30 cellular contexts compared by ENCODE assay signal in the genomic region with DNA sequence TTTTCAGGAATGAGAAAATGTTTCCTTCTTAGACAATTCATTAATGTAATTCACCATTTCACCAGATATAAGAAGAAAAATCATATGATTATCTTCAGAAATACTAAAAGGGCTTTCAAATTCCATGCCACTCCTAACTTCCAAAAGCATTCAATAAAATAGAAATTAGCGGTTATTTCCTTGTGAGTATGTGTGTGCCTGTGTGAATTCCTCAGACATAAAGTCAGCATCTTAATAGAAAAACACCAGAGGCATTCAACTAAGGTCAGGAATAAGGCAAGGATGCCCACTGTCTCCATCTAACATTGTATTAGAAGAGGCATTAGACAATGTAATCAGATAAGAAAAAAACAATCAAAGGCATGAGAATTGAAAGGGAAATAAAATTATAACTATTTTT.
"Had no signal": no experiment of that assay in that cellular context is flagged by ENCODE, and none has a peak within 500 bp of the region (broad histone marks: within the 10 kb centered on the region; RNA-seq: fewer than 3 reads in every experiment).

No MANE protein-coding gene starts in this region.

- H3K4me1 Mint-ChIP-seq: activated CD4-positive, alpha-beta T cell treated with anti-CD3 and anti-CD28 coated beads for 36 hours; activated CD4-positive, alpha-beta T cell treated with anti-CD3 and anti-CD28 coated beads, Interleukin-2, amount 10 ng/mL, durations not matched to agents 24 days and 14 days; activated CD8-positive, alpha-beta memory T cell treated with anti-CD3 and anti-CD28 coated beads, Interleukin-2, amount 10 ng/mL, durations not matched to agents 7 days and 5 days; activated naive CD4-positive, alpha-beta T cell treated with anti-CD3 and anti-CD28 coated beads, Interleukin-2, amount 50 U/mL, for 24 hours; activated naive CD8-positive, alpha-beta T cell treated with anti-CD3 and anti-CD28 coated beads for 36 hours; activated naive CD8-positive, alpha-beta T cell treated with anti-CD3 and anti-CD28 coated beads, Interleukin-2, amount 50 U/mL, for 24 hours; central memory CD8-positive, alpha-beta T cell had no signal

- H3K27ac ChIP-seq: adrenal gland, brain microvascular endothelial cell, coronary artery, dorsolateral prefrontal cortex had no signal

- ATAC-seq: activated CD4-positive, alpha-beta T cell treated with anti-CD3 and anti-CD28 coated beads for 36 hours; activated CD8-positive, alpha-beta memory T cell treated with anti-CD3 and anti-CD28 coated beads, Interleukin-2, amount 10 ng/mL, durations not matched to agents 7 days and 5 days; activated CD8-positive, alpha-beta T cell treated with anti-CD3 and anti-CD28 coated beads, Interleukin-2, amount 10 ng/mL, durations not matched to agents 7 days and 5 days; activated naive CD8-positive, alpha-beta T cell treated with anti-CD3 and anti-CD28 coated beads, Interleukin-2, amount 50 U/mL, for 24 hours; esophagus mucosa had no signal

- DNase-seq: activated CD4-positive, alpha-beta memory T cell treated with anti-CD3 and anti-CD28 coated beads for 36 hours; activated CD4-positive, alpha-beta T cell treated with anti-CD3 and anti-CD28 coated beads for 36 hours; activated CD4-positive, alpha-beta T cell treated with anti-CD3 and anti-CD28 coated beads, Interleukin-2, amount 10 ng/mL, durations not matched to agents 24 days and 14 days; activated CD4-positive, CD25-positive, alpha-beta regulatory T cell; activated CD4-positive, CD25-positive, alpha-beta regulatory T cell treated with anti-CD3 and anti-CD28 coated beads, Interleukin-2, amount 50 U/mL, for 72 hours; activated CD8-positive, alpha-beta memory T cell treated with anti-CD3 and anti-CD28 coated beads, Interleukin-2, amount 10 ng/mL, durations not matched to agents 7 days and 5 days; activated CD8-positive, alpha-beta memory T cell treated with anti-CD3 and anti-CD28 coated beads, Interleukin-2, amount 50 U/mL, for 4 hours; activated CD8-positive, alpha-beta T cell treated with anti-CD3 and anti-CD28 coated beads, Interleukin-2, amount 10 ng/mL, durations not matched to agents 7 days and 5 days; activated effector memory CD4-positive, alpha-beta T cell treated with anti-CD3 and anti-CD28 coated beads, Interleukin-2, amount 50 U/mL, for 16 hours; activated naive CD4-positive, alpha-beta T cell treated with anti-CD3 and anti-CD28 coated beads for 36 hours; activated naive CD8-positive, alpha-beta T cell treated with anti-CD3 and anti-CD28 coated beads for 36 hours; activated naive CD8-positive, alpha-beta T cell treated with anti-CD3 and anti-CD28 coated beads, Interleukin-2, amount 50 U/mL, for 24 hours; activated T-cell treated with anti-CD3 and anti-CD28 coated beads, Interleukin-2, amount 50 U/mL, for 1 hour; activated T-cell treated with anti-CD3 and anti-CD28 coated beads, Interleukin-2, amount 50 U/mL, for 48 hours; adrenal gland; amygdala; aorta; brain microvascular endothelial cell; dorsolateral prefrontal cortex; effector memory CD4-positive, alpha-beta T cell; endodermal cell; head of caudate nucleus; T-helper 2 cell had no signal

- H3K4me3 Mint-ChIP-seq: activated CD4-positive, alpha-beta memory T cell treated with anti-CD3 and anti-CD28 coated beads for 36 hours; activated CD4-positive, alpha-beta T cell treated with anti-CD3 and anti-CD28 coated beads for 36 hours; activated CD4-positive, alpha-beta T cell treated with anti-CD3 and anti-CD28 coated beads, Interleukin-2, amount 10 ng/mL, durations not matched to agents 24 days and 14 days; activated CD8-positive, alpha-beta memory T cell treated with anti-CD3 and anti-CD28 coated beads, Interleukin-2, amount 10 ng/mL, durations not matched to agents 7 days and 5 days; activated CD8-positive, alpha-beta T cell treated with anti-CD3 and anti-CD28 coated beads, Interleukin-2, amount 10 ng/mL, durations not matched to agents 7 days and 5 days; activated naive CD4-positive, alpha-beta T cell treated with anti-CD3 and anti-CD28 coated beads for 36 hours; activated naive CD4-positive, alpha-beta T cell treated with anti-CD3 and anti-CD28 coated beads, Interleukin-2, amount 50 U/mL, for 24 hours; activated naive CD8-positive, alpha-beta T cell treated with anti-CD3 and anti-CD28 coated beads for 36 hours; activated naive CD8-positive, alpha-beta T cell treated with anti-CD3 and anti-CD28 coated beads, Interleukin-2, amount 50 U/mL, for 24 hours; activated T-helper 1 cell treated with anti-CD3 and anti-CD28 coated beads, Interleukin-12 subunit alpha, Interleukin-12 subunit beta, Interleukin-2, Interleukin-4 antibody, amounts not matched to agents 30 ng/mL and 10 ng/mL and 1 ng/mL, durations not matched to agents 14 hours and 24 hours and 36 hours; central memory CD8-positive, alpha-beta T cell; dendritic cell treated with granulocyte-macrophage colony-stimulating factor and Interleukin-4, amounts not matched to agents 40 ng/mL and 50 ng/mL, for 4 days; endodermal cell had no signal

- H3K27me3 Mint-ChIP-seq: activated CD4-positive, alpha-beta memory T cell treated with anti-CD3 and anti-CD28 coated beads for 36 hours; activated CD4-positive, alpha-beta T cell treated with anti-CD3 and anti-CD28 coated beads for 36 hours; activated naive CD4-positive, alpha-beta T cell treated with anti-CD3 and anti-CD28 coated beads, Interleukin-2, amount 50 U/mL, for 24 hours; activated naive CD8-positive, alpha-beta T cell treated with anti-CD3 and anti-CD28 coated beads for 36 hours; central memory CD8-positive, alpha-beta T cell; dendritic cell treated with granulocyte-macrophage colony-stimulating factor and Interleukin-4, amounts not matched to agents 40 ng/mL and 50 ng/mL, for 4 days had no signal

- H3K4me1 ChIP-seq: adrenal gland had no signal

- H3K27ac Mint-ChIP-seq: activated CD4-positive, alpha-beta memory T cell treated with anti-CD3 and anti-CD28 coated beads for 36 hours; activated CD4-positive, alpha-beta T cell treated with anti-CD3 and anti-CD28 coated beads for 36 hours; activated CD4-positive, alpha-beta T cell treated with anti-CD3 and anti-CD28 coated beads, Interleukin-2, amount 10 ng/mL, durations not matched to agents 24 days and 14 days; activated CD8-positive, alpha-beta memory T cell treated with anti-CD3 and anti-CD28 coated beads, Interleukin-2, amount 10 ng/mL, durations not matched to agents 7 days and 5 days; activated CD8-positive, alpha-beta T cell treated with anti-CD3 and anti-CD28 coated beads, Interleukin-2, amount 10 ng/mL, durations not matched to agents 7 days and 5 days; activated naive CD4-positive, alpha-beta T cell treated with anti-CD3 and anti-CD28 coated beads for 36 hours; activated naive CD4-positive, alpha-beta T cell treated with anti-CD3 and anti-CD28 coated beads, Interleukin-2, amount 50 U/mL, for 24 hours; activated naive CD8-positive, alpha-beta T cell treated with anti-CD3 and anti-CD28 coated beads for 36 hours; activated naive CD8-positive, alpha-beta T cell treated with anti-CD3 and anti-CD28 coated beads, Interleukin-2, amount 50 U/mL, for 24 hours; activated T-helper 1 cell treated with anti-CD3 and anti-CD28 coated beads, Interleukin-12 subunit alpha, Interleukin-12 subunit beta, Interleukin-2, Interleukin-4 antibody, amounts not matched to agents 30 ng/mL and 10 ng/mL and 1 ng/mL, durations not matched to agents 14 hours and 24 hours and 36 hours; activated T-helper 2 cell treated with anti-CD3 and anti-CD28 coated beads, Interferon-gamma antibody, Interleukin-2, Interleukin-4, amounts not matched to agents 10 μg/mL and 5 μg/mL and 100 μg/mL, durations not matched to agents 14 hours and 24 hours and 36 hours; dendritic cell treated with granulocyte-macrophage colony-stimulating factor and Interleukin-4, amounts not matched to agents 40 ng/mL and 50 ng/mL, for 4 days; endodermal cell had no signal

- H3K9me3 Mint-ChIP-seq: activated CD4-positive, alpha-beta memory T cell treated with anti-CD3 and anti-CD28 coated beads for 36 hours; activated CD4-positive, alpha-beta T cell treated with anti-CD3 and anti-CD28 coated beads, Interleukin-2, amount 10 ng/mL, durations not matched to agents 24 days and 14 days; activated naive CD4-positive, alpha-beta T cell treated with anti-CD3 and anti-CD28 coated beads for 36 hours; activated naive CD4-positive, alpha-beta T cell treated with anti-CD3 and anti-CD28 coated beads, Interleukin-2, amount 50 U/mL, for 24 hours; activated naive CD8-positive, alpha-beta T cell treated with anti-CD3 and anti-CD28 coated beads for 36 hours; activated naive CD8-positive, alpha-beta T cell treated with anti-CD3 and anti-CD28 coated beads, Interleukin-2, amount 50 U/mL, for 24 hours; activated T-helper 1 cell treated with anti-CD3 and anti-CD28 coated beads, Interleukin-12 subunit alpha, Interleukin-12 subunit beta, Interleukin-2, Interleukin-4 antibody, amounts not matched to agents 30 ng/mL and 10 ng/mL and 1 ng/mL, durations not matched to agents 14 hours and 24 hours and 36 hours; activated T-helper 2 cell treated with anti-CD3 and anti-CD28 coated beads, Interferon-gamma antibody, Interleukin-2, Interleukin-4, amounts not matched to agents 10 μg/mL and 5 μg/mL and 100 μg/mL, durations not matched to agents 14 hours and 24 hours and 36 hours; central memory CD8-positive, alpha-beta T cell; dendritic cell treated with granulocyte-macrophage colony-stimulating factor and Interleukin-4, amounts not matched to agents 40 ng/mL and 50 ng/mL, for 4 days; endodermal cell had no signal

- H3K9me3 ChIP-seq: adrenal gland had no signal

- H3K4me3 ChIP-seq: adrenal gland, coronary artery, dorsolateral prefrontal cortex had no signal

- H3K36me3 Mint-ChIP-seq: activated CD4-positive, alpha-beta memory T cell treated with anti-CD3 and anti-CD28 coated beads for 36 hours; activated CD8-positive, alpha-beta memory T cell treated with anti-CD3 and anti-CD28 coated beads, Interleukin-2, amount 10 ng/mL, durations not matched to agents 7 days and 5 days; activated naive CD4-positive, alpha-beta T cell treated with anti-CD3 and anti-CD28 coated beads, Interleukin-2, amount 50 U/mL, for 24 hours; activated naive CD8-positive, alpha-beta T cell treated with anti-CD3 and anti-CD28 coated beads for 36 hours had no signal

- H3K36me3 ChIP-seq: adrenal gland, brain microvascular endothelial cell had no signal

- H3K27me3 ChIP-seq: adrenal gland, brain microvascular endothelial cell had no signal
